Comparison of ENCODE assay signal across 9 cellular contexts in the genomic region with DNA sequence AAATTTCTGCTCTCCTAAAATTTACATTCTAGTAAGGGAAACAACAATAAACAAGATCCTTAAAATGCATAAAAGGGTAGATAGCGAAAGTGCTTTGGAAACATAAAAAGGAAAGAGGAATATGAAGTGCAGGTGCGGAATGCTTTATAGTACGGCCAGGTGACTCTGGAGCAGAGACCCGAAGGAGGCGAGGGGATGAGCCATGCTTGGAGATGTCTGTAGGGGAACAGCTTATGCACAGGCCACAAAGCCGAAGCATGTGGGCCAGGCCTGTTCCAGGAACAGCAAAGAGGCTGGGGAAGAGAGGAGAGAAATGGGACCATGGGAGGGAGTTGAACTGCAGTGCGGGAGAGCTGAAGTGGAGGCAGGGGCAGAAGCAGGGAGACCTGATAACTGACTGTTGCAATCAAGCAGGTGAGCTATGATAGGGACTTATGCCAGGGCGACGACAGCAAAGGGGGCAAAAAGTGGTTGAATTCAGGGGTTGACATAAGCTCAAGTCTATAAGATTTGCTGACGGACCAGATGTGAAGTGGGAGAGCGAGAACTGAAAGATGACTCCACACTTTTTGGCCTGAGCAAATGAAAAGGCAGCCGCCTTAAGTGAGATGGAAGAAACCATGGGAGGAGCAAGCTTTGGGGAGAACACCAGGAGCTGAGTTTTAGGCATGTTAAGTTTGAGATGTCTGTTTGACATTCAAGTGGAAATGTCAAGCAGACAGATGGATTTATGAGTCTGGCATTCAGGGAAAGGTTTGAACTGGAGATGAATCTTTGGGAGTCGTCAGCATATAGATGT.
DNase-seq lines count a peak whose midpoint lies in the region; ATAC-seq, FAIRE-seq and TF ChIP-seq lines count a peak whose summit lies in the region.
"Had no signal": no experiment of that assay in that cellular context is flagged by ENCODE, and none has a peak within 500 bp of the region (broad histone marks: within the 10 kb centered on the region; RNA-seq: fewer than 3 reads in every experiment).

No MANE protein-coding gene starts in this region.

- H3K36me3 ChIP-seq in small intestine (ENCODE audit: control insufficient read depth in 2 of 2, insufficient read depth in 2 of 2, low read length in 2 of 2): no peaks in the 10 kb centered on the region

- H3K4me3 Mint-ChIP-seq in activated B cell treated with CpG ODN at 0.5 μM for 24 hours (peak overlapping the region; percentile 86), glutamatergic neuron (ENCODE audit: unreplicated experiment) (peak overlapping the region; percentile 89)

- intact Hi-C loops in activated B cell treated with CpG ODN at 0.5 μM for 24 hours (cut with micrococcal nuclease): loop anchor here (1.0 to 5.0 kb wide), 3 partner anchors 13 to 59 kb away; no protein-coding TSS in a partner anchor

- FAIRE-seq in small intestine (lab: Jason Lieb, UNC): no peak
- FAIRE-seq: colon had no signal

- POLR2A ChIA-PET in activated B cell treated with CpG ODN at 0.5 μM for 24 hours (lab: Charles Lee): interaction anchor here (1.3 to 2.1 kb wide), 3 partner anchors 13 to 97 kb away, joined by 3 to 11 read pairs (median 6); partner anchors contain the start of gene SCAND1
- POLR2A ChIA-PET in HEK293T (lab: Yijun Ruan, JAX): interaction anchor here (0.7 to 1.0 kb wide), 3 partner anchors 13 to 309 kb away, joined by 3 to 7 read pairs (median 5); partner anchors contain the start of genes RBM39 and SCAND1

- WGBS in small intestine, 3 donors: 65 to 74% (median 74%) methylated on average over 13 of the region's 13 CpGs

- no peak for TF ChIP-seq CTCF in HL-60 (IDR thresholded peaks at IDR 0.05; ENCODE audit: insufficient read depth, low read length)
- TF ChIP-seq CTCF in activated B cell treated with CpG ODN at 0.5 μM for 24 hours (IDR thresholded peaks at IDR 0.05): no peak
- no peak for TF ChIP-seq CTCF in glutamatergic neuron (IDR thresholded peaks at IDR 0.05; ENCODE audit: partially characterized antibody, unreplicated experiment)

- H3K9me3 ChIP-seq in small intestine (ENCODE audit: control insufficient read depth, low read depth): no peaks in the 10 kb centered on the region

- no peaks in the 10 kb centered on the region for H3K9me3 Mint-ChIP-seq in activated B cell treated with CpG ODN at 0.5 μM for 24 hours
- peaks cover 6% of the 10 kb centered on the region for H3K9me3 Mint-ChIP-seq in glutamatergic neuron (ENCODE audit: unreplicated experiment)

- no peak for DNase-seq in HL-60 (ENCODE audit: low read depth in 1 of 2, low spot score in 1 of 2)
- no peak for DNase-seq in activated B cell treated with CpG ODN at 0.5 μM for 24 hours
- no peak for DNase-seq in glutamatergic neuron
- peak; percentile 16 for DNase-seq in small intestine
- DNase-seq in HEK293T (ENCODE audit: extremely low spot score): no peak
- no peak for DNase-seq in NCI-H774 (lab: John Stamatoyannopoulos, UW)
- no peak for DNase-seq in SW 1271 (lab: John Stamatoyannopoulos, UW)

- no peaks in the 10 kb centered on the region for H3K4me1 ChIP-seq in small intestine (ENCODE audit: control insufficient read depth in 2 of 2, insufficient read depth in 1 of 2, low read depth in 1 of 2, low read length in 1 of 2)

- CTCF ChIA-PET in activated B cell treated with CpG ODN at 0.5 μM for 24 hours (lab: Charles Lee) (interaction anchor here (0.7 kb wide), 1 partner anchor 57 kb away, joined by 3 read pairs; no protein-coding TSS in a partner anchor), HEK293T (lab: Yijun Ruan, JAX) (no interaction called here)

- H3K36me3 Mint-ChIP-seq in activated B cell treated with CpG ODN at 0.5 μM for 24 hours (ENCODE audit: low read depth) (peaks cover 23% of the 10 kb centered on the region), glutamatergic neuron (ENCODE audit: unreplicated experiment) (no peaks in the 10 kb centered on the region)

- H3K27ac Mint-ChIP-seq in activated B cell treated with CpG ODN at 0.5 μM for 24 hours (peak overlapping the region; percentile 91), glutamatergic neuron (ENCODE audit: unreplicated experiment) (peak overlapping the region; percentile 85)

- H3K27me3 Mint-ChIP-seq in activated B cell treated with CpG ODN at 0.5 μM for 24 hours (no peaks in the 10 kb centered on the region), glutamatergic neuron (ENCODE audit: unreplicated experiment) (peaks cover 4% of the 10 kb centered on the region)

- peaks cover 45% of the 10 kb centered on the region for H3K4me1 Mint-ChIP-seq in activated B cell treated with CpG ODN at 0.5 μM for 24 hours
- peaks cover 18% of the 10 kb centered on the region for H3K4me1 Mint-ChIP-seq in glutamatergic neuron (ENCODE audit: low read depth, unreplicated experiment)

- H3K27me3 ChIP-seq in HL-60 (ENCODE audit: insufficient read depth, poor library complexity, severe bottlenecking) (no peaks in the 10 kb centered on the region), small intestine (ENCODE audit: control insufficient read depth in 2 of 2, insufficient read depth in 2 of 2, low read length in 2 of 2) (no peaks in the 10 kb centered on the region)

- ATAC-seq in activated B cell treated with CpG ODN at 0.5 μM for 24 hours (ENCODE audit: low read depth): no peak
- no peak for ATAC-seq in GM19463 (IDR thresholded peaks at IDR 0.05; ENCODE audit: unreplicated experiment)

- H3K4me3 ChIP-seq in HL-60 (replicated peaks; ENCODE audit: insufficient read depth, low read length) (peak overlapping the region; percentile 48), small intestine (ENCODE audit: low read depth in 1 of 2, low read length in 2 of 2) (peak overlapping the region in 1 of 2 donors; percentile 87)

- H3K27ac ChIP-seq in HL-60 (replicated peaks): peak overlapping the region; percentile 99
- H3K27ac ChIP-seq in small intestine (ENCODE audit: low read depth in 1 of 2, low read length in 1 of 2): peak overlapping the region; percentile 3 to 98

TF ChIP-seq in HEK293T, 16 proteins besides CTCF, POLR2A, EP300 and RAD21:
- TF ChIP-seq ZNF384 (IDR thresholded peaks at IDR 0.05) (no peak), FOXM1 (IDR thresholded peaks at IDR 0.05; ENCODE audit: borderline replicate concordance) (no peak), SP1 (IDR thresholded peaks at IDR 0.05) (no peak), ELF4 (IDR thresholded peaks at IDR 0.05) (no peak), L3MBTL2 (conservative IDR thresholded peaks at IDR 0.05) (no peak)
